In the genomic region with DNA sequence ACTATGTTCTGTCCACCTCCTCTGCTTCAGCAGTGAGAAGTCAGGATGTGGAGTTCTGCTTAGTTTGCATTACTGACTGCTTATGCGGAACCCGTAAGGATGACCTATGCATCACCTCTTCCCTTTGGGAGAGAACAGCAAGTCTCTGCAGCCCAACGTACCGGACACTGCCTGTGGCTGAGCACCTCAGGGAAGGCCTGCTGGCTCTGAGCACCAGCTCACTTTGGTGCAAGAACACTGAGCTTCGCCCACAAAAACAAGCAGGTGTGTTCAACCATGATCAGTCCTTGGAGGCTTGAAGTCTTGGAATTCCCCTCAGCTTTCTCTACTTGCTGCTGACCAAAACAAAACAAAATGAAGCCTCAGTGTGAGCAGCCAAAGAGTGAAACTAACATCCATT, we compare ENCODE assay signal across 15 cellular contexts. TPM values are rescaled to one million over a fixed set of nuclear protein-coding genes. Genes with fewer than 3 reads are reported as not detected.
A peak's percentile ranks its signal among the peaks of the same experiment; 100 is the strongest.
DNase-seq lines count a peak whose midpoint lies in the region; ATAC-seq and TF ChIP-seq lines count a peak whose summit lies in the region.
"Had no signal": no experiment of that assay in that cellular context is flagged by ENCODE, and none has a peak within 500 bp of the region (broad histone marks: within the 10 kb centered on the region; RNA-seq: fewer than 3 reads in every experiment).

No MANE protein-coding gene starts in this region.

- DNase-seq in GM10248 (ENCODE audit: extremely low spot score) (peak; percentile 40), GM20000 (ENCODE audit: low spot score) (peak; percentile 36), glomerular visceral epithelial cell (ENCODE audit: extremely low spot score) (peak; percentile 30), heart left ventricle (no peak), NCI-H1105 treated with DMSO at 0.1 percent for 48 hours (lab: John Stamatoyannopoulos, UW) (no peak), GM03348 (ENCODE audit: low spot score) (no peak)
- DNase-seq in activated CD4-positive, CD25-positive, alpha-beta regulatory T cell (lab: John Stamatoyannopoulos, UW): no peak
- DNase-seq: activated CD4-positive, alpha-beta T cell treated with anti-CD3 and anti-CD28 coated beads, Interleukin-2, amount 50 U/mL, for 48 hours; anterior cingulate cortex; CD4-positive, alpha-beta memory T cell; colonic mucosa; NCI-H2107; SHP77 treated with DMSO at 0.1 percent for 48 hours; sigmoid colon had no signal

- H3K27ac ChIP-seq in heart left ventricle: no peak overlapping the region
- H3K27ac ChIP-seq: colonic mucosa, sigmoid colon had no signal

- no peak for TF ChIP-seq POLR2A in heart left ventricle (IDR thresholded peaks at IDR 0.05)

- CTCF ChIA-PET in GM10248 (lab: Yijun Ruan, JAX): no interaction called here

- no peaks in the 10 kb centered on the region for H3K36me3 ChIP-seq in heart left ventricle
- H3K36me3 ChIP-seq: colonic mucosa, sigmoid colon had no signal

- ATAC-seq in HG02938 (IDR thresholded peaks at IDR 0.05; ENCODE audit: unreplicated experiment) (peak; percentile 47), heart left ventricle (no peak)

- H3K4me1 ChIP-seq in heart left ventricle: peaks cover 0 to 2% (median 0%) of the 10 kb centered on the region in 12 donors
- H3K4me1 ChIP-seq: colonic mucosa, sigmoid colon had no signal

- WGBS in heart left ventricle, 4 donors: 66 to 71% (median 71%) methylated on average over 3 to 5 of the region's 5 CpGs

- intact Hi-C loops in heart left ventricle (cut with DNase I): no loop called here

- H3K27me3 ChIP-seq in heart left ventricle: no peaks in the 10 kb centered on the region
- H3K27me3 ChIP-seq: colonic mucosa, sigmoid colon had no signal

- POLR2A ChIA-PET in GM10248 (lab: Yijun Ruan, JAX): no interaction called here

- H3K9me3 ChIP-seq in heart left ventricle: no peaks in the 10 kb centered on the region
- H3K9me3 ChIP-seq: colonic mucosa, sigmoid colon had no signal

- TF ChIP-seq CTCF in GM10248 (IDR thresholded peaks at IDR 0.05; ENCODE audit: control extremely low read depth, extremely low read depth, low read depth, missing control alignments): no peak
- no peak for TF ChIP-seq CTCF in GM20000 (IDR thresholded peaks at IDR 0.05; ENCODE audit: extremely low read depth, missing control alignments)
- no peak for TF ChIP-seq CTCF in heart left ventricle (IDR thresholded peaks at IDR 0.05)

- H3K4me3 ChIP-seq in heart left ventricle: no peak overlapping the region
- H3K4me3 ChIP-seq: colonic mucosa, sigmoid colon had no signal

RNA-seq across cellular contexts. Expression of a gene that starts 52.8 kb away (rescaled TPM):
- 10 to 100 TPM; 28.4 to 54.2 (median 35.0) TPM for total RNA-seq in heart left ventricle
- 10 to 100 TPM; 22.6 to 23.9 TPM for polyA plus RNA-seq in heart left ventricle

Comparison
In these comparisons a context has a peak if more than half of its experiments do, and no peak if none do; other contexts are left out.
1. DNase-seq: peak in GM10248 (single experiment), GM20000 (single experiment) and glomerular visceral epithelial cell (single experiment); none in activated CD4-positive, CD25-positive, alpha-beta regulatory T cell (0 of 4), heart left ventricle (0 of 5), NCI-H1105 treated with DMSO at 0.1 percent for 48 hours (single experiment) and GM03348 (single experiment).